ENCODE assay signal across 12 cellular contexts in genomic region chr10:75651452-75651851, GRCh38.
DNase-seq lines count a peak whose midpoint lies in the region; ATAC-seq, FAIRE-seq and TF ChIP-seq lines count a peak whose summit lies in the region.
"Had no signal": no experiment of that assay in that cellular context is flagged by ENCODE, and none has a peak within 500 bp of the region (broad histone marks: within the 10 kb centered on the region; RNA-seq: fewer than 3 reads in every experiment).

No MANE protein-coding gene starts in this region.

- FAIRE-seq in K562 (lab: Jason Lieb, UNC), result no peak

- no peaks in the 10 kb centered on the region for H4K20me1 ChIP-seq in K562 (replicated peaks; ENCODE audit: control insufficient read depth, insufficient read depth, low read length)

- BruUV-seq in K562 (replicated peaks; lab: Mats Ljungman, UMichigan), result no TSS peak

- CTCF ChIA-PET in K562 (lab: Yijun Ruan, JAX; ENCODE audit: low intra/inter-chr PET ratio), result no interaction called here
- CTCF ChIA-PET in CD4-positive, alpha-beta T cell (lab: Charles Lee), result no interaction called here
- CTCF ChIA-PET in naive thymus-derived CD4-positive, alpha-beta T cell (lab: Charles Lee), result no interaction called here

- H3K9me1 ChIP-seq in K562 (ENCODE audit: control insufficient read depth, insufficient read depth, low read length), result no peaks in the 10 kb centered on the region

- TF ChIP-seq POLR2A in K562 (conservative IDR thresholded peaks at IDR 0.05) (no peak), right lobe of liver (IDR thresholded peaks at IDR 0.05) (no peak)

- peak; percentile 15 to 20; a peak in 1 of 4 replicates for TF ChIP-seq RAD21 in K562 (CRISPR knock-in tag; conservative IDR thresholded peaks at IDR 0.05 in 1 of 2, IDR thresholded peaks at IDR 0.05 in 1 of 2)

- TF ChIP-seq CTCF in K562 (IDR thresholded peaks at IDR 0.05 in 2 of 3, conservative IDR thresholded peaks at IDR 0.05 in 1 of 3; ENCODE audit: insufficient read depth in 2 of 3, low read depth in 1 of 3, low read length in 3 of 3) (no peak), right lobe of liver (IDR thresholded peaks at IDR 0.05) (peak; percentile 25 to 55 (median 30))
- no peak for TF ChIP-seq CTCF in CD4-positive, alpha-beta T cell (IDR thresholded peaks at IDR 0.05)

- H3K4me1 ChIP-seq in K562 (replicated peaks in 1 of 2; ENCODE audit: control insufficient read depth in 2 of 2, insufficient read depth in 2 of 2, low read length in 2 of 2), result no peaks in the 10 kb centered on the region; a peak in 1 of 5 replicates
- peaks cover 0 to 26% (median 7%) of the 10 kb centered on the region in 4 donors for H3K4me1 ChIP-seq in right lobe of liver
- H3K4me1 ChIP-seq in naive thymus-derived CD4-positive, alpha-beta T cell (ENCODE audit: control insufficient read depth in 2 of 2, insufficient read depth in 2 of 2, low read length in 2 of 2), result no peaks in the 10 kb centered on the region

- H2AFZ ChIP-seq in K562 (ENCODE audit: low read depth, low read length), result no peak overlapping the region

- no peaks in the 10 kb centered on the region for H3K79me2 ChIP-seq in K562 (ENCODE audit: control insufficient read depth, insufficient read depth, low read length)

- no peaks in the 10 kb centered on the region for H3K36me3 ChIP-seq in K562 (ENCODE audit: control insufficient read depth, insufficient read depth, low read length)
- no peaks in the 10 kb centered on the region for H3K36me3 ChIP-seq in right lobe of liver
- no peaks in the 10 kb centered on the region for H3K36me3 ChIP-seq in naive thymus-derived CD4-positive, alpha-beta T cell (ENCODE audit: control insufficient read depth in 2 of 3, insufficient read depth in 3 of 3, low read length in 3 of 3)
- H3K36me3 ChIP-seq: sigmoid colon had no signal

- H3K4me1 Mint-ChIP-seq in CD4-positive, alpha-beta T cell (ENCODE audit: low read depth), result no peaks in the 10 kb centered on the region
- H3K4me1 Mint-ChIP-seq in naive thymus-derived CD4-positive, alpha-beta T cell, result peaks cover 0 to 3% (median 0%) of the 10 kb centered on the region in 7 donors

- H3K4me2 ChIP-seq in K562 (ENCODE audit: insufficient read depth, low read length), result no peak overlapping the region

- 0% methylated on average over 2 of the region's 2 CpGs for WGBS in K562 (ENCODE audit: insufficient coverage, low coverage, missing lambda C conversion rate)
- WGBS in right lobe of liver (ENCODE audit: insufficient coverage, low coverage, low lambda C conversion rate, missing lambda C conversion rate), result 80% methylated on average over 2 of the region's 2 CpGs

- DNase-seq in Daoy (ENCODE audit: low read depth) (peak; percentile 13), KBM-7 (peak; percentile 59), K562 (ENCODE audit: extremely low read depth in 1 of 4, low spot score in 3 of 4) (no peak), right lobe of liver (no peak), NCI-H2081 (lab: John Stamatoyannopoulos, UW) (no peak)
- DNase-seq in CD4-positive, alpha-beta T cell, result no peak
- DNase-seq in naive thymus-derived CD4-positive, alpha-beta T cell, result no peak
- DNase-seq: sigmoid colon; stimulated activated naive CD4-positive, alpha-beta T cell had no signal

- H3K4me3 Mint-ChIP-seq in CD4-positive, alpha-beta T cell, result no peak overlapping the region
- no peak overlapping the region for H3K4me3 Mint-ChIP-seq in naive thymus-derived CD4-positive, alpha-beta T cell
- H3K4me3 Mint-ChIP-seq: activated naive CD8-positive, alpha-beta T cell had no signal

- no peak overlapping the region for H3K27ac ChIP-seq in K562 (ENCODE audit: extremely low read depth, low read depth, low read length)
- H3K27ac ChIP-seq in right lobe of liver, result no peak overlapping the region
- H3K27ac ChIP-seq in CD4-positive, alpha-beta T cell (ENCODE audit: low read depth, low read length), result no peak overlapping the region
- no peak overlapping the region for H3K27ac ChIP-seq in naive thymus-derived CD4-positive, alpha-beta T cell (ENCODE audit: low read depth, low read length)
- H3K27ac ChIP-seq: sigmoid colon had no signal

- ATAC-seq in K562 (no peak), right lobe of liver (peak; percentile 22 to 59 (median 38)), GM18870 (IDR thresholded peaks at IDR 0.05; ENCODE audit: unreplicated experiment) (no peak)
- no peak for ATAC-seq in CD4-positive, alpha-beta T cell (ENCODE audit: poor library complexity)
- no peak for ATAC-seq in naive thymus-derived CD4-positive, alpha-beta T cell
- ATAC-seq: activated CD4-positive, CD25-positive, alpha-beta regulatory T cell treated with anti-CD3 and anti-CD28 coated beads, Interleukin-2, amount 50 U/mL, for 24 hours had no signal

- H3K4me3 ChIP-seq in K562 (no peak overlapping the region), right lobe of liver (no peak overlapping the region)
- H3K4me3 ChIP-seq in naive thymus-derived CD4-positive, alpha-beta T cell (ENCODE audit: low read length), result no peak overlapping the region
- H3K4me3 ChIP-seq: sigmoid colon had no signal

- in situ Hi-C loops in KBM-7 (cut with MboI; ENCODE audit: low pct_unique_long_range_greater_than_20kb, low sequenced_read_pairs), result no loop called here
- in situ Hi-C loops in K562 (cut with MboI), result no loop called here

- no peaks in the 10 kb centered on the region for H3K36me3 Mint-ChIP-seq in CD4-positive, alpha-beta T cell (ENCODE audit: low read depth)
- H3K36me3 Mint-ChIP-seq in naive thymus-derived CD4-positive, alpha-beta T cell, result no peaks in the 10 kb centered on the region
- H3K36me3 Mint-ChIP-seq: activated naive CD8-positive, alpha-beta T cell had no signal

- H3K9me3 ChIP-seq in K562 (replicated peaks; ENCODE audit: control insufficient read depth, insufficient read depth, low read depth, low read length) (no peaks in the 10 kb centered on the region), right lobe of liver (no peaks in the 10 kb centered on the region)
- H3K9me3 ChIP-seq in CD4-positive, alpha-beta T cell (ENCODE audit: control insufficient read depth, low read length), result no peaks in the 10 kb centered on the region
- H3K9me3 ChIP-seq in naive thymus-derived CD4-positive, alpha-beta T cell (ENCODE audit: control insufficient read depth in 2 of 3, low read length in 3 of 3), result no peaks in the 10 kb centered on the region
- H3K9me3 ChIP-seq: sigmoid colon had no signal

- peaks cover 27% of the 10 kb centered on the region for H3K27me3 Mint-ChIP-seq in CD4-positive, alpha-beta T cell
- H3K27me3 Mint-ChIP-seq in naive thymus-derived CD4-positive, alpha-beta T cell, result peaks cover 0 to 15% (median 8%) of the 10 kb centered on the region in 5 donors

- POLR2A ChIA-PET in K562 (lab: Yijun Ruan, JAX), result interaction anchor here (0.8 kb wide), 1 partner anchor 12 kb away, joined by 3 read pairs; no protein-coding TSS in a partner anchor
- POLR2A ChIA-PET in CD4-positive, alpha-beta T cell (lab: Charles Lee), result interaction anchor here (0.6 kb wide), 1 partner anchor 486 kb away, joined by 3 read pairs; no protein-coding TSS in a partner anchor
- POLR2A ChIA-PET in naive thymus-derived CD4-positive, alpha-beta T cell (lab: Charles Lee), result no interaction called here

- no peak overlapping the region for H3K9ac ChIP-seq in K562 (ENCODE audit: insufficient read depth in 1 of 2, low read depth in 2 of 2, low read length in 2 of 2)

- intact Hi-C loops in K562 (cut with micrococcal nuclease), result no loop called here
- intact Hi-C loops in right lobe of liver (cut with DNase I), result no loop called here
- intact Hi-C loops in CD4-positive, alpha-beta T cell (cut with DNase I, micrococcal nuclease), result no loop called here
- intact Hi-C loops in naive thymus-derived CD4-positive, alpha-beta T cell (cut with micrococcal nuclease), result no loop called here

- no peaks in the 10 kb centered on the region for H3K9me3 Mint-ChIP-seq in CD4-positive, alpha-beta T cell
- H3K9me3 Mint-ChIP-seq in naive thymus-derived CD4-positive, alpha-beta T cell, result peaks cover 0 to 8% (median 0%) of the 10 kb centered on the region in 11 donors

- H3K27ac Mint-ChIP-seq in CD4-positive, alpha-beta T cell, result no peak overlapping the region
- no peak overlapping the region for H3K27ac Mint-ChIP-seq in naive thymus-derived CD4-positive, alpha-beta T cell
- H3K27ac Mint-ChIP-seq: activated naive CD8-positive, alpha-beta T cell had no signal

- no peaks in the 10 kb centered on the region for H3K27me3 ChIP-seq in K562 (ENCODE audit: control insufficient read depth in 2 of 2, insufficient read depth in 2 of 2, low read length in 2 of 2)
- H3K27me3 ChIP-seq in right lobe of liver, result no peaks in the 10 kb centered on the region
- H3K27me3 ChIP-seq in CD4-positive, alpha-beta T cell (ENCODE audit: control insufficient read depth, insufficient read depth, low read length), result no peaks in the 10 kb centered on the region
- H3K27me3 ChIP-seq in naive thymus-derived CD4-positive, alpha-beta T cell (ENCODE audit: control insufficient read depth in 2 of 2, insufficient read depth in 2 of 2, low read length in 2 of 2), result no peaks in the 10 kb centered on the region
- H3K27me3 ChIP-seq: sigmoid colon had no signal

- no peak for TF ChIP-seq EP300 in K562 (IDR thresholded peaks at IDR 0.05; ENCODE audit: low read length)

TF ChIP-seq in K562, 482 proteins besides CTCF, POLR2A, EP300 and RAD21:
- TF ChIP-seq SMARCA5 (IDR thresholded peaks at IDR 0.05), result no peak
- TF ChIP-seq COPS2 (conservative IDR thresholded peaks at IDR 0.05), result no peak
- no peak for TF ChIP-seq ZNF146 (CRISPR knock-in tag; IDR thresholded peaks at IDR 0.05; ENCODE audit: unreplicated experiment)
- TF ChIP-seq PTTG1 (tag; IDR thresholded peaks at IDR 0.05; ENCODE audit: low read depth), result no peak
- TF ChIP-seq FOXP1 (CRISPR knock-in tag; IDR thresholded peaks at IDR 0.05), result no peak
- TF ChIP-seq SUPT5H (IDR thresholded peaks at IDR 0.05), result no peak
- no peak for TF ChIP-seq ELF4 (CRISPR knock-in tag; IDR thresholded peaks at IDR 0.05)
- TF ChIP-seq, protein P1, sequence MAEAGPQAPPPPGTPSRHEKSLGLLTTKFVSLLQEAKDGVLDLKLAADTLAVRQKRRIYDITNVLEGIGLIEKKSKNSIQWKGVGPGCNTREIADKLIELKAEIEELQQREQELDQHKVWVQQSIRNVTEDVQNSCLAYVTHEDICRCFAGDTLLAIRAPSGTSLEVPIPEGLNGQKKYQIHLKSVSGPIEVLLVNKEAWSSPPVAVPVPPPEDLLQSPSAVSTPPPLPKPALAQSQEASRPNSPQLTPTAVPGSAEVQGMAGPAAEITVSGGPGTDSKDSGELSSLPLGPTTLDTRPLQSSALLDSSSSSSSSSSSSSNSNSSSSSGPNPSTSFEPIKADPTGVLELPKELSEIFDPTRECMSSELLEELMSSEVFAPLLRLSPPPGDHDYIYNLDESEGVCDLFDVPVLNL (CRISPR knock-in tag; IDR thresholded peaks at IDR 0.05; ENCODE audit: low read depth), result no peak

Comparison
In these comparisons a context has a peak if more than half of its experiments do, and no peak if none do; other contexts are left out.
1. DNase-seq: peak in Daoy (single experiment) and KBM-7 (single experiment); none in K562 (0 of 4), right lobe of liver (0 of 3), CD4-positive, alpha-beta T cell (0 of 10), NCI-H2081 (0 of 2) and naive thymus-derived CD4-positive, alpha-beta T cell (0 of 9).
2. ATAC-seq: peak in right lobe of liver (4 of 4); none in K562 (single experiment), GM18870 (single experiment), CD4-positive, alpha-beta T cell (single experiment) and naive thymus-derived CD4-positive, alpha-beta T cell (single experiment).
3. CTCF ChIP-seq: peak in right lobe of liver (4 of 4); none in K562 (0 of 3) and CD4-positive, alpha-beta T cell (single experiment).